ENCODE assay signal across 1 cellular context in the genomic region with DNA sequence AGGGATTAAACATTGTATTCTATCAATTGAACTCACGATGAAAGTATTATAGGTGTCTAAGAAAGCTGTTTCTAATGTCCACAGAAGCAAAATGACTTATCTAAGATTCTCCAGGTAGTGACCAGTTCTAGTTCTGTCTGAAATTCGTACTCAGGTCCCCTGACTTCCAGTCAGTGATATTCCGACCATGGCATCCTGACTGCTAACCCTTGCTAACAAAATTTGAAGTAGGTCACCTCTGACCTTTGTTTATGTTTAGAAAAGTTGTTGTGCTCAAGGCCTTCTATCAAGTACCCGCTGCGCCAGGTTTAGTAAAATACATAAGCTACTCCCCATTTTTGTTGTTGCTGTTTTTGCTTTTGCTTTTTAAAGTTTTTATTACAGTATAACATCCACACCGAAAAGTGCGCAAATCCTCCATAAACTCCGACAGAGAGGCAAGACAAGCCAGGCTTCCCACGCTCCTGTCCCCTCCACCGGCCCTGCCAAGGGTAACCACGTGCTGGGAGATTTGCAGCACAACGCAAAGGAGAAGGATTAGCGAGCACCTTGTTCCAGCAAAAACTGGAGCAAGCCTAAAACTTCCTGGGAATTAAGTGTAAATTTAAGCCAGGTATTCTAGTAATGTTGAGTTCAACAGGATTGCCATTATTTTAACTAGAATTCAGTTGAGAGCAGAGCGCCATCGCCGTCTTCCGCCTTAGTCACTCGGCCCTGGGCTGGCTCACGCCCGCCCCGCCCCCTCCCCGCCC.
TF ChIP-seq lines count a peak whose summit lies in the region.

No MANE protein-coding gene starts in this region.

TF ChIP-seq in HepG2, 621 proteins besides CTCF, POLR2A, EP300 and RAD21 (continued from another document and continues in another):
- 0 out of 2 replicates have a peak, but pooled peaks have one; percentile 38 for TF ChIP-seq ZFP36L1 (CRISPR knock-in tag; IDR thresholded peaks at IDR 0.05)
- no peak for TF ChIP-seq ZNF101 (CRISPR knock-in tag; IDR thresholded peaks at IDR 0.05; ENCODE audit: borderline replicate concordance, low read depth)
- TF ChIP-seq TARDBP (CRISPR knock-in tag; IDR thresholded peaks at IDR 0.05), result peak; percentile 79; the same call in 1 of the 2 replicates
- TF ChIP-seq HDAC6 (IDR thresholded peaks at IDR 0.05; ENCODE audit: low read depth, low read length), result no peak
- 0 out of 2 replicates have a peak, but pooled peaks have one; percentile 31 for TF ChIP-seq ZNF879 (CRISPR knock-in tag; IDR thresholded peaks at IDR 0.05)
- peak; percentile 36; the same call in 1 of the 2 replicates for TF ChIP-seq ZNF773 (CRISPR knock-in tag; IDR thresholded peaks at IDR 0.05; ENCODE audit: borderline replicate concordance)
- no peak for TF ChIP-seq WIZ (CRISPR knock-in tag; IDR thresholded peaks at IDR 0.05)
- TF ChIP-seq TGIF2 (CRISPR knock-in tag; IDR thresholded peaks at IDR 0.05), result peak; percentile 44; the same call in 1 of the 2 replicates
- TF ChIP-seq, protein P1, sequence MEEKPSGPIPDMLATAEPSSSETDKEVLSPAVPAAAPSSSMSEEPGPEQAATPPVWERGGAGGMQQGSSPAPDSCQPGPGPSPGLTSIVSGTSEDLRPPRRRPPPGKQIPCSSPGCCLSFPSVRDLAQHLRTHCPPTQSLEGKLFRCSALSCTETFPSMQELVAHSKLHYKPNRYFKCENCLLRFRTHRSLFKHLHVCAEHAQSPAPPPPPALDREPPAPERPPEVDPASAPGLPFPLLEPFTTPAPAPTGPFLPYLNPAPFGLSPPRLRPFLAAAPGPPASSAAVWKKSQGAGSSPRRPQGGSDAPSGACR (CRISPR knock-in tag; IDR thresholded peaks at IDR 0.05), result 0 out of 2 replicates have a peak, but pooled peaks have one; percentile 12
- peak; percentile 24; the same call in 1 of the 2 replicates for TF ChIP-seq NFYB (CRISPR knock-in tag; IDR thresholded peaks at IDR 0.05)
- TF ChIP-seq, protein P2, sequence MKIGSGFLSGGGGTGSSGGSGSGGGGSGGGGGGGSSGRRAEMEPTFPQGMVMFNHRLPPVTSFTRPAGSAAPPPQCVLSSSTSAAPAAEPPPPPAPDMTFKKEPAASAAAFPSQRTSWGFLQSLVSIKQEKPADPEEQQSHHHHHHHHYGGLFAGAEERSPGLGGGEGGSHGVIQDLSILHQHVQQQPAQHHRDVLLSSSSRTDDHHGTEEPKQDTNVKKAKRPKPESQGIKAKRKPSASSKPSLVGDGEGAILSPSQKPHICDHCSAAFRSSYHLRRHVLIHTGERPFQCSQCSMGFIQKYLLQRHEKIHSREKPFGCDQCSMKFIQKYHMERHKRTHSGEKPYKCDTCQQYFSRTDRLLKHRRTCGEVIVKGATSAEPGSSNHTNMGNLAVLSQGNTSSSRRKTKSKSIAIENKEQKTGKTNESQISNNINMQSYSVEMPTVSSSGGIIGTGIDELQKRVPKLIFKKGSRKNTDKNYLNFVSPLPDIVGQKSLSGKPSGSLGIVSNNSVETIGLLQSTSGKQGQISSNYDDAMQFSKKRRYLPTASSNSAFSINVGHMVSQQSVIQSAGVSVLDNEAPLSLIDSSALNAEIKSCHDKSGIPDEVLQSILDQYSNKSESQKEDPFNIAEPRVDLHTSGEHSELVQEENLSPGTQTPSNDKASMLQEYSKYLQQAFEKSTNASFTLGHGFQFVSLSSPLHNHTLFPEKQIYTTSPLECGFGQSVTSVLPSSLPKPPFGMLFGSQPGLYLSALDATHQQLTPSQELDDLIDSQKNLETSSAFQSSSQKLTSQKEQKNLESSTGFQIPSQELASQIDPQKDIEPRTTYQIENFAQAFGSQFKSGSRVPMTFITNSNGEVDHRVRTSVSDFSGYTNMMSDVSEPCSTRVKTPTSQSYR (CRISPR knock-in tag; IDR thresholded peaks at IDR 0.05; ENCODE audit: borderline replicate concordance), result peak; percentile 45; the same call in 1 of the 2 replicates
- TF ChIP-seq KAT7 (CRISPR knock-in tag; IDR thresholded peaks at IDR 0.05; ENCODE audit: borderline replicate concordance), result no peak
- TF ChIP-seq, protein P3, sequence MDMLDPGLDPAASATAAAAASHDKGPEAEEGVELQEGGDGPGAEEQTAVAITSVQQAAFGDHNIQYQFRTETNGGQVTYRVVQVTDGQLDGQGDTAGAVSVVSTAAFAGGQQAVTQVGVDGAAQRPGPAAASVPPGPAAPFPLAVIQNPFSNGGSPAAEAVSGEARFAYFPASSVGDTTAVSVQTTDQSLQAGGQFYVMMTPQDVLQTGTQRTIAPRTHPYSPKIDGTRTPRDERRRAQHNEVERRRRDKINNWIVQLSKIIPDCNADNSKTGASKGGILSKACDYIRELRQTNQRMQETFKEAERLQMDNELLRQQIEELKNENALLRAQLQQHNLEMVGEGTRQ (IDR thresholded peaks at IDR 0.05; ENCODE audit: low read depth, low read length), result peak; percentile 48
- TF ChIP-seq, protein P3 (CRISPR knock-in tag; IDR thresholded peaks at IDR 0.05; ENCODE audit: borderline replicate concordance), result peak; percentile 72; the same call in 1 of the 2 replicates
- TF ChIP-seq, protein P4, sequence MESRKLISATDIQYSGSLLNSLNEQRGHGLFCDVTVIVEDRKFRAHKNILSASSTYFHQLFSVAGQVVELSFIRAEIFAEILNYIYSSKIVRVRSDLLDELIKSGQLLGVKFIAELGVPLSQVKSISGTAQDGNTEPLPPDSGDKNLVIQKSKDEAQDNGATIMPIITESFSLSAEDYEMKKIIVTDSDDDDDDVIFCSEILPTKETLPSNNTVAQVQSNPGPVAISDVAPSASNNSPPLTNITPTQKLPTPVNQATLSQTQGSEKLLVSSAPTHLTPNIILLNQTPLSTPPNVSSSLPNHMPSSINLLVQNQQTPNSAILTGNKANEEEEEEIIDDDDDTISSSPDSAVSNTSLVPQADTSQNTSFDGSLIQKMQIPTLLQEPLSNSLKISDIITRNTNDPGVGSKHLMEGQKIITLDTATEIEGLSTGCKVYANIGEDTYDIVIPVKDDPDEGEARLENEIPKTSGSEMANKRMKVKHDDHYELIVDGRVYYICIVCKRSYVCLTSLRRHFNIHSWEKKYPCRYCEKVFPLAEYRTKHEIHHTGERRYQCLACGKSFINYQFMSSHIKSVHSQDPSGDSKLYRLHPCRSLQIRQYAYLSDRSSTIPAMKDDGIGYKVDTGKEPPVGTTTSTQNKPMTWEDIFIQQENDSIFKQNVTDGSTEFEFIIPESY (CRISPR knock-in tag; IDR thresholded peaks at IDR 0.05), result peak; percentile 53; the same call in 1 of the 2 replicates
- TF ChIP-seq, protein P5, sequence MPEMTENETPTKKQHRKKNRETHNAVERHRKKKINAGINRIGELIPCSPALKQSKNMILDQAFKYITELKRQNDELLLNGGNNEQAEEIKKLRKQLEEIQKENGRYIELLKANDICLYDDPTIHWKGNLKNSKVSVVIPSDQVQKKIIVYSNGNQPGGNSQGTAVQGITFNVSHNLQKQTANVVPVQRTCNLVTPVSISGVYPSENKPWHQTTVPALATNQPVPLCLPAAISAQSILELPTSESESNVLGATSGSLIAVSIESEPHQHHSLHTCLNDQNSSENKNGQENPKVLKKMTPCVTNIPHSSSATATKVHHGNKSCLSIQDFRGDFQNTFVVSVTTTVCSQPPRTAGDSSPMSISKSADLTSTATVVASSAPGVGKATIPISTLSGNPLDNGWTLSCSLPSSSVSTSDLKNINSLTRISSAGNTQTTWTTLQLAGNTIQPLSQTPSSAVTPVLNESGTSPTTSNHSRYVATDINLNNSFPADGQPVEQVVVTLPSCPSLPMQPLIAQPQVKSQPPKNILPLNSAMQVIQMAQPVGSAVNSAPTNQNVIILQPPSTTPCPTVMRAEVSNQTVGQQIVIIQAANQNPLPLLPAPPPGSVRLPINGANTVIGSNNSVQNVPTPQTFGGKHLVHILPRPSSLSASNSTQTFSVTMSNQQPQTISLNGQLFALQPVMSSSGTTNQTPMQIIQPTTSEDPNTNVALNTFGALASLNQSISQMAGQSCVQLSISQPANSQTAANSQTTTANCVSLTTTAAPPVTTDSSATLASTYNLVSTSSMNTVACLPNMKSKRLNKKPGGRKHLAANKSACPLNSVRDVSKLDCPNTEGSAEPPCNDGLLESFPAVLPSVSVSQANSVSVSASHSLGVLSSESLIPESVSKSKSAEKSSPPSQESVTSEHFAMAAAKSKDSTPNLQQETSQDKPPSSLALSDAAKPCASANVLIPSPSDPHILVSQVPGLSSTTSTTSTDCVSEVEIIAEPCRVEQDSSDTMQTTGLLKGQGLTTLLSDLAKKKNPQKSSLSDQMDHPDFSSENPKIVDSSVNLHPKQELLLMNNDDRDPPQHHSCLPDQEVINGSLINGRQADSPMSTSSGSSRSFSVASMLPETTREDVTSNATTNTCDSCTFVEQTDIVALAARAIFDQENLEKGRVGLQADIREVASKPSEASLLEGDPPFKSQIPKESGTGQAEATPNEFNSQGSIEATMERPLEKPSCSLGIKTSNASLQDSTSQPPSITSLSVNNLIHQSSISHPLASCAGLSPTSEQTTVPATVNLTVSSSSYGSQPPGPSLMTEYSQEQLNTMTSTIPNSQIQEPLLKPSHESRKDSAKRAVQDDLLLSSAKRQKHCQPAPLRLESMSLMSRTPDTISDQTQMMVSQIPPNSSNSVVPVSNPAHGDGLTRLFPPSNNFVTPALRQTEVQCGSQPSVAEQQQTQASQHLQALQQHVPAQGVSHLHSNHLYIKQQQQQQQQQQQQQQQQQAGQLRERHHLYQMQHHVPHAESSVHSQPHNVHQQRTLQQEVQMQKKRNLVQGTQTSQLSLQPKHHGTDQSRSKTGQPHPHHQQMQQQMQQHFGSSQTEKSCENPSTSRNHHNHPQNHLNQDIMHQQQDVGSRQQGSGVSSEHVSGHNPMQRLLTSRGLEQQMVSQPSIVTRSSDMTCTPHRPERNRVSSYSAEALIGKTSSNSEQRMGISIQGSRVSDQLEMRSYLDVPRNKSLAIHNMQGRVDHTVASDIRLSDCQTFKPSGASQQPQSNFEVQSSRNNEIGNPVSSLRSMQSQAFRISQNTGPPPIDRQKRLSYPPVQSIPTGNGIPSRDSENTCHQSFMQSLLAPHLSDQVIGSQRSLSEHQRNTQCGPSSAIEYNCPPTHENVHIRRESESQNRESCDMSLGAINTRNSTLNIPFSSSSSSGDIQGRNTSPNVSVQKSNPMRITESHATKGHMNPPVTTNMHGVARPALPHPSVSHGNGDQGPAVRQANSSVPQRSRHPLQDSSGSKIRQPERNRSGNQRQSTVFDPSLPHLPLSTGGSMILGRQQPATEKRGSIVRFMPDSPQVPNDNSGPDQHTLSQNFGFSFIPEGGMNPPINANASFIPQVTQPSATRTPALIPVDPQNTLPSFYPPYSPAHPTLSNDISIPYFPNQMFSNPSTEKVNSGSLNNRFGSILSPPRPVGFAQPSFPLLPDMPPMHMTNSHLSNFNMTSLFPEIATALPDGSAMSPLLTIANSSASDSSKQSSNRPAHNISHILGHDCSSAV (CRISPR knock-in tag; IDR thresholded peaks at IDR 0.05; ENCODE audit: borderline replicate concordance), result no peak
- TF ChIP-seq, protein P6, sequence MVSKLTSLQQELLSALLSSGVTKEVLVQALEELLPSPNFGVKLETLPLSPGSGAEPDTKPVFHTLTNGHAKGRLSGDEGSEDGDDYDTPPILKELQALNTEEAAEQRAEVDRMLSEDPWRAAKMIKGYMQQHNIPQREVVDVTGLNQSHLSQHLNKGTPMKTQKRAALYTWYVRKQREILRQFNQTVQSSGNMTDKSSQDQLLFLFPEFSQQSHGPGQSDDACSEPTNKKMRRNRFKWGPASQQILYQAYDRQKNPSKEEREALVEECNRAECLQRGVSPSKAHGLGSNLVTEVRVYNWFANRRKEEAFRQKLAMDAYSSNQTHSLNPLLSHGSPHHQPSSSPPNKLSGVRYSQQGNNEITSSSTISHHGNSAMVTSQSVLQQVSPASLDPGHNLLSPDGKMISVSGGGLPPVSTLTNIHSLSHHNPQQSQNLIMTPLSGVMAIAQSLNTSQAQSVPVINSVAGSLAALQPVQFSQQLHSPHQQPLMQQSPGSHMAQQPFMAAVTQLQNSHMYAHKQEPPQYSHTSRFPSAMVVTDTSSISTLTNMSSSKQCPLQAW (CRISPR knock-in tag; IDR thresholded peaks at IDR 0.05), result peak; percentile 64; the same call in 1 of the 2 replicates
- peak; percentile 62; the same call in 1 of the 2 replicates for TF ChIP-seq ZNF790 (CRISPR knock-in tag; IDR thresholded peaks at IDR 0.05; ENCODE audit: borderline replicate concordance)
- TF ChIP-seq MTF1 (CRISPR knock-in tag; IDR thresholded peaks at IDR 0.05), result no peak
- TF ChIP-seq IRX3 (CRISPR knock-in tag; IDR thresholded peaks at IDR 0.05; ENCODE audit: borderline replicate concordance, low read depth), result peak; percentile 71; the same call in 1 of the 2 replicates
- TF ChIP-seq, protein P7, sequence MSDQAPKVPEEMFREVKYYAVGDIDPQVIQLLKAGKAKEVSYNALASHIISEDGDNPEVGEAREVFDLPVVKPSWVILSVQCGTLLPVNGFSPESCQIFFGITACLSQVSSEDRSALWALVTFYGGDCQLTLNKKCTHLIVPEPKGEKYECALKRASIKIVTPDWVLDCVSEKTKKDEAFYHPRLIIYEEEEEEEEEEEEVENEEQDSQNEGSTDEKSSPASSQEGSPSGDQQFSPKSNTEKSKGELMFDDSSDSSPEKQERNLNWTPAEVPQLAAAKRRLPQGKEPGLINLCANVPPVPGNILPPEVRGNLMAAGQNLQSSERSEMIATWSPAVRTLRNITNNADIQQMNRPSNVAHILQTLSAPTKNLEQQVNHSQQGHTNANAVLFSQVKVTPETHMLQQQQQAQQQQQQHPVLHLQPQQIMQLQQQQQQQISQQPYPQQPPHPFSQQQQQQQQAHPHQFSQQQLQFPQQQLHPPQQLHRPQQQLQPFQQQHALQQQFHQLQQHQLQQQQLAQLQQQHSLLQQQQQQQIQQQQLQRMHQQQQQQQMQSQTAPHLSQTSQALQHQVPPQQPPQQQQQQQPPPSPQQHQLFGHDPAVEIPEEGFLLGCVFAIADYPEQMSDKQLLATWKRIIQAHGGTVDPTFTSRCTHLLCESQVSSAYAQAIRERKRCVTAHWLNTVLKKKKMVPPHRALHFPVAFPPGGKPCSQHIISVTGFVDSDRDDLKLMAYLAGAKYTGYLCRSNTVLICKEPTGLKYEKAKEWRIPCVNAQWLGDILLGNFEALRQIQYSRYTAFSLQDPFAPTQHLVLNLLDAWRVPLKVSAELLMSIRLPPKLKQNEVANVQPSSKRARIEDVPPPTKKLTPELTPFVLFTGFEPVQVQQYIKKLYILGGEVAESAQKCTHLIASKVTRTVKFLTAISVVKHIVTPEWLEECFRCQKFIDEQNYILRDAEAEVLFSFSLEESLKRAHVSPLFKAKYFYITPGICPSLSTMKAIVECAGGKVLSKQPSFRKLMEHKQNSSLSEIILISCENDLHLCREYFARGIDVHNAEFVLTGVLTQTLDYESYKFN (CRISPR knock-in tag; conservative IDR thresholded peaks at IDR 0.05), result no peak
- no peak for TF ChIP-seq NCOR1 (IDR thresholded peaks at IDR 0.05; ENCODE audit: borderline replicate concordance, low read length)
